Comparison of ENCODE assay signal across 14 cellular contexts in genomic region chr5:150400327-150401075, GRCh38. TPM values are rescaled to one million over a fixed set of nuclear protein-coding genes. Genes with fewer than 3 reads are reported as not detected.
DNase-seq lines count a peak whose midpoint lies in the region; ATAC-seq, FAIRE-seq and TF ChIP-seq lines count a peak whose summit lies in the region.
"Had no signal": no experiment of that assay in that cellular context is flagged by ENCODE, and none has a peak within 500 bp of the region (broad histone marks: within the 10 kb centered on the region; RNA-seq: fewer than 3 reads in every experiment).

No MANE protein-coding gene starts in this region.

- H3K4me3 ChIP-seq in HepG2 (replicated peaks in 1 of 3; ENCODE audit: insufficient read depth in 1 of 3, low read depth in 2 of 3, low read length in 3 of 3) (no peak overlapping the region), WERI-Rb-1 (ENCODE audit: low read depth, low read length) (no peak overlapping the region)
- H3K4me3 ChIP-seq: ascending aorta had no signal

- H3K27me3 ChIP-seq in HepG2 (ENCODE audit: control insufficient read depth in 1 of 2, insufficient read depth in 2 of 2, low read length in 2 of 2), result no peaks in the 10 kb centered on the region
- no peaks in the 10 kb centered on the region for H3K27me3 ChIP-seq in WERI-Rb-1 (ENCODE audit: insufficient read depth, low read depth, severe bottlenecking)
- H3K27me3 ChIP-seq: ascending aorta had no signal

- DNase-seq in CD14-positive monocyte (ENCODE audit: low spot score), result no peak
- DNase-seq in T-cell, result no peak
- DNase-seq in HepG2 (ENCODE audit: low spot score), result no peak
- no peak for DNase-seq in WERI-Rb-1
- DNase-seq in NCI-H2227 treated with DMSO at 0.1 percent for 48 hours (lab: John Stamatoyannopoulos, UW), result no peak
- DNase-seq: NCI-H1048, NCI-H345, right cardiac atrium had no signal

- CTCF ChIA-PET in T-cell (lab: Charles Lee), result interaction anchor here in 1 of 2 donors (0.6 kb wide), 1 partner anchor 650 kb away, joined by 6 read pairs; no protein-coding TSS in a partner anchor
- CTCF ChIA-PET in HepG2 (lab: Yijun Ruan, JAX; ENCODE audit: low intra/inter-chr PET ratio, low total read pairs), result no interaction called here

- peak; percentile 71 for TF ChIP-seq POLR2A in GM15510 (IDR thresholded peaks at IDR 0.05; ENCODE audit: borderline replicate concordance, extremely low read depth, insufficient read length)
- no peak; a peak in 1 of 4 replicates for TF ChIP-seq POLR2A in HepG2 (IDR thresholded peaks at IDR 0.05; ENCODE audit: insufficient read depth in 1 of 2, low read depth in 2 of 2, low read length in 2 of 2)

- no peak for TF ChIP-seq CTCF in CD14-positive monocyte (IDR thresholded peaks at IDR 0.05)
- TF ChIP-seq CTCF in HepG2 (CRISPR knock-in tag; IDR thresholded peaks at IDR 0.05), result no peak
- TF ChIP-seq CTCF in WERI-Rb-1 (IDR thresholded peaks at IDR 0.05; ENCODE audit: low read depth, low read length), result no peak

- H3K9me3 Mint-ChIP-seq in CD14-positive monocyte (no peaks in the 10 kb centered on the region), T-cell (no peaks in the 10 kb centered on the region)

- H3K27ac ChIP-seq in HepG2 (ENCODE audit: extremely low read length, insufficient read depth, low read length) (no peak overlapping the region), WERI-Rb-1 (no peak overlapping the region)
- H3K27ac ChIP-seq: ascending aorta had no signal

- FAIRE-seq in HepG2 (lab: Jason Lieb, UNC), result no peak
- FAIRE-seq: keratinocyte, RCC 7860 had no signal

- no TSS peak for BruUV-seq in HepG2 (replicated peaks; lab: Mats Ljungman, UMichigan)

- H3K36me3 Mint-ChIP-seq in CD14-positive monocyte (peaks cover 74 to 96% of the 10 kb centered on the region in 2 donors), T-cell (peaks cover 45% of the 10 kb centered on the region)

- no peaks in the 10 kb centered on the region for H4K20me1 ChIP-seq in HepG2 (ENCODE audit: insufficient read depth, low read length)

- TF ChIP-seq EP300 in HepG2 (IDR thresholded peaks at IDR 0.05; ENCODE audit: low read depth in 2 of 2, low read length in 2 of 2) (no peak), HepG2 (CRISPR knock-in tag; IDR thresholded peaks at IDR 0.05; ENCODE audit: borderline replicate concordance) (no peak)

- H3K27ac Mint-ChIP-seq in CD14-positive monocyte (peak overlapping the region; percentile 73 to 90 (median 84)), T-cell (peak overlapping the region; percentile 41 to 46)

- H3K9ac ChIP-seq in HepG2 (ENCODE audit: insufficient read depth, low read depth, low read length), result no peak overlapping the region

- ATAC-seq in T-cell (replicated peaks in 1 of 4) (no peak), HepG2 (no peak), GM21447 (IDR thresholded peaks at IDR 0.05; ENCODE audit: unreplicated experiment) (no peak), GM19463 (IDR thresholded peaks at IDR 0.05; ENCODE audit: unreplicated experiment) (no peak)
- ATAC-seq: right cardiac atrium had no signal

- H3K36me3 ChIP-seq in HepG2 (replicated peaks in 1 of 2; ENCODE audit: control insufficient read depth in 1 of 2, insufficient read depth in 2 of 2, low read length in 2 of 2), result peaks cover 24 to 63% of the 10 kb centered on the region in 2 experiments; a peak in 4 of 5 replicates
- H3K36me3 ChIP-seq in WERI-Rb-1, result peaks cover 62% of the 10 kb centered on the region

- H3K27me3 Mint-ChIP-seq in CD14-positive monocyte (ENCODE audit: low read depth in 3 of 3), result peaks cover 0 to 3% (median 2%) of the 10 kb centered on the region in 3 donors
- H3K27me3 Mint-ChIP-seq in T-cell, result no peaks in the 10 kb centered on the region

- TF ChIP-seq RAD21 in HepG2 (CRISPR knock-in tag; IDR thresholded peaks at IDR 0.05), result no peak

- no peak overlapping the region for H2AFZ ChIP-seq in HepG2 (ENCODE audit: low read length)

- H3K4me3 Mint-ChIP-seq in CD14-positive monocyte (no peak overlapping the region), T-cell (peak overlapping the region in 1 of 3 donors; percentile 27)

- in situ Hi-C loops in HepG2 (cut with HindIII; ENCODE audit: extremely low pct_ligation_motif_present, low pct_unique_long_range_greater_than_20kb), result no loop called here

- H3K4me1 Mint-ChIP-seq in CD14-positive monocyte, result peaks cover 8% of the 10 kb centered on the region
- H3K4me1 Mint-ChIP-seq in T-cell, result peaks cover 0 to 10% (median 0%) of the 10 kb centered on the region in 3 donors

- intact Hi-C loops in CD14-positive monocyte (cut with micrococcal nuclease) (loop anchor here in 1 of 2 donors (5.0 kb wide), 1 partner anchor 42 kb away; no protein-coding TSS in a partner anchor), HepG2 (cut with micrococcal nuclease; ENCODE audit: unreplicated experiment) (no loop called here)

- no peaks in the 10 kb centered on the region for H3K79me2 ChIP-seq in HepG2 (ENCODE audit: insufficient read depth, low read length)

- POLR2A ChIA-PET in T-cell (lab: Charles Lee) (interaction anchor here (0.7 to 1.0 kb wide), 2 partner anchors 10 kb away, joined by 3 to 6 read pairs; no protein-coding TSS in a partner anchor), HepG2 (lab: Yijun Ruan, JAX) (interaction anchor here (0.7 to 3.7 kb wide), 2 partner anchors 10 to 13 kb away, joined by 3 to 11 read pairs; partner anchors contain the start of gene CD74)

- H3K9me3 ChIP-seq in HepG2 (ENCODE audit: low read length) (no peaks in the 10 kb centered on the region), WERI-Rb-1 (ENCODE audit: severe bottlenecking) (no peaks in the 10 kb centered on the region)
- H3K9me3 ChIP-seq: ascending aorta had no signal

- WGBS in HepG2 (ENCODE audit: low lambda C conversion rate), result 96% methylated on average over 9 of the region's 12 CpGs

- no peak overlapping the region for H3K4me2 ChIP-seq in HepG2 (ENCODE audit: low read depth, low read length)

- H3K4me1 ChIP-seq in HepG2 (ENCODE audit: insufficient read depth, low read length), result no peaks in the 10 kb centered on the region
- H3K4me1 ChIP-seq: ascending aorta had no signal

RNA-seq across cellular contexts. Expression of gene CD74, which starts 12.2 kb away (rescaled TPM):
- 1,000 to 10,000 TPM; 3,498 to 4,939 TPM for polyA plus RNA-seq in CD14-positive monocyte
- 100 to 1,000 TPM; 201 to 512 (median 406) TPM for total RNA-seq in T-cell
- total RNA-seq in HepG2 (2016; rRNA removed; fragmentation: Illumina TruSeq; extraction: Trizol), result 30.1 and 84.4 TPM in 2 replicates
- 19.1 and 22.1 TPM in 2 replicates for total RNA-seq in HepG2 (2016; cell fraction: cytosol; rRNA removed; fragmentation: Illumina TruSeq; extraction: Trizol; ENCODE audit: low read depth)
- total RNA-seq in HepG2 (2016; cell fraction: insoluble cytoplasmic fraction; rRNA removed; fragmentation: Illumina TruSeq; extraction: Trizol), result 30.1 and 86.9 TPM in 2 replicates
- 23.8 and 31.1 TPM in 2 replicates for total RNA-seq in HepG2 (2016; cell fraction: membrane; rRNA removed; fragmentation: Illumina TruSeq; extraction: Trizol)
- 88.0 and 96.2 TPM in 2 replicates for total RNA-seq in HepG2 (2016; cell fraction: nucleus; rRNA removed; fragmentation: Illumina TruSeq; extraction: Trizol)
- 34.1 and 56.4 TPM in 2 replicates for polyA plus RNA-seq in HepG2 (2011; rRNA removed)
- 24.7 and 30.8 TPM in 2 replicates for polyA plus RNA-seq in HepG2 (2011; cell fraction: cytosol; rRNA removed)
- 26.5 and 30.9 TPM in 2 replicates for polyA plus RNA-seq in HepG2 (2011; cell fraction: nucleus; rRNA removed)
- polyA plus RNA-seq in HepG2 (2012), result 73.1 and 87.1 TPM in 2 replicates
- 44.1 and 51.7 TPM in 2 replicates for polyA plus RNA-seq in HepG2 (2016; cell fraction: cytosol; fragmentation: Illumina TruSeq; extraction: Trizol; ENCODE audit: low read depth)
- polyA plus RNA-seq in HepG2 (2016; cell fraction: insoluble cytoplasmic fraction; fragmentation: Illumina TruSeq; extraction: Trizol; ENCODE audit: low read depth), result 52.1 and 69.3 TPM in 2 replicates
- 51.1 and 54.1 TPM in 2 replicates for polyA plus RNA-seq in HepG2 (2016; cell fraction: membrane; fragmentation: Illumina TruSeq; extraction: Trizol; ENCODE audit: low read depth)
- polyA plus RNA-seq in HepG2 (2016; cell fraction: nucleus; fragmentation: Illumina TruSeq; extraction: Trizol; ENCODE audit: insufficient read depth, low read depth), result 232 and 243 TPM in 2 replicates
- 2.5 and 52.0 TPM in 2 replicates for polyA minus RNA-seq in HepG2 (2011; rRNA and poly(A)+ RNA removed; ENCODE audit: low replicate concordance)
- polyA minus RNA-seq in HepG2 (2011; cell fraction: cytosol; rRNA and poly(A)+ RNA removed), result 21.3 and 26.3 TPM in 2 replicates
- 11.5 and 16.5 TPM in 2 replicates for polyA minus RNA-seq in HepG2 (2011; cell fraction: nucleus; rRNA and poly(A)+ RNA removed)

RNA-seq across cellular contexts. Expression of gene TCOF1, which starts 43.0 kb away (rescaled TPM):
- polyA plus RNA-seq in CD14-positive monocyte, result 1 to 10 TPM; 1.4 to 2.3 TPM
- 10 to 100 TPM; 50.4 to 67.8 (median 58.4) TPM for total RNA-seq in T-cell
- 41.6 and 44.5 TPM in 2 replicates for total RNA-seq in HepG2 (2016; rRNA removed; fragmentation: Illumina TruSeq; extraction: Trizol)
- total RNA-seq in HepG2 (2016; cell fraction: cytosol; rRNA removed; fragmentation: Illumina TruSeq; extraction: Trizol; ENCODE audit: low read depth), result 7.0 and 8.0 TPM in 2 replicates
- 34.8 and 42.9 TPM in 2 replicates for total RNA-seq in HepG2 (2016; cell fraction: insoluble cytoplasmic fraction; rRNA removed; fragmentation: Illumina TruSeq; extraction: Trizol)
- total RNA-seq in HepG2 (2016; cell fraction: membrane; rRNA removed; fragmentation: Illumina TruSeq; extraction: Trizol), result 12.4 and 12.6 TPM in 2 replicates
- total RNA-seq in HepG2 (2016; cell fraction: nucleus; rRNA removed; fragmentation: Illumina TruSeq; extraction: Trizol), result 38.8 and 43.2 TPM in 2 replicates
- 9.9 and 10.1 TPM in 2 replicates for polyA plus RNA-seq in HepG2 (2011; rRNA removed)
- polyA plus RNA-seq in HepG2 (2011; cell fraction: cytosol; rRNA removed), result 5.7 and 7.4 TPM in 2 replicates
- polyA plus RNA-seq in HepG2 (2011; cell fraction: nucleus; rRNA removed), result 27.8 and 31.6 TPM in 2 replicates
- polyA plus RNA-seq in HepG2 (2012), result 14.9 and 19.7 TPM in 2 replicates
- 2.9 and 3.4 TPM in 2 replicates for polyA plus RNA-seq in HepG2 (2016; cell fraction: cytosol; fragmentation: Illumina TruSeq; extraction: Trizol; ENCODE audit: low read depth)
- polyA plus RNA-seq in HepG2 (2016; cell fraction: insoluble cytoplasmic fraction; fragmentation: Illumina TruSeq; extraction: Trizol; ENCODE audit: low read depth), result 38.4 and 54.0 TPM in 2 replicates
- polyA plus RNA-seq in HepG2 (2016; cell fraction: membrane; fragmentation: Illumina TruSeq; extraction: Trizol; ENCODE audit: low read depth), result 6.2 and 8.3 TPM in 2 replicates
- polyA plus RNA-seq in HepG2 (2016; cell fraction: nucleus; fragmentation: Illumina TruSeq; extraction: Trizol; ENCODE audit: insufficient read depth, low read depth), result 61.9 and 69.6 TPM in 2 replicates
- polyA minus RNA-seq in HepG2 (2011; rRNA and poly(A)+ RNA removed; ENCODE audit: low replicate concordance), result 16.4 and 42.6 TPM in 2 replicates
- 9.8 and 12.7 TPM in 2 replicates for polyA minus RNA-seq in HepG2 (2011; cell fraction: cytosol; rRNA and poly(A)+ RNA removed)
- 19.2 and 20.5 TPM in 2 replicates for polyA minus RNA-seq in HepG2 (2011; cell fraction: nucleus; rRNA and poly(A)+ RNA removed)

RNA-seq across cellular contexts. Expression of gene RPS14, which starts 49.0 kb away (rescaled TPM):
- polyA plus RNA-seq in CD14-positive monocyte (1,000 to 10,000 TPM; 2,768 to 3,499 TPM), HepG2 (2011; rRNA removed) (3,058 and 3,295 TPM in 2 replicates)
- total RNA-seq in T-cell (1,000 to 10,000 TPM; 4,124 to 5,450 (median 5,009) TPM), HepG2 (2016; rRNA removed; fragmentation: Illumina TruSeq; extraction: Trizol) (2,116 and 2,466 TPM in 2 replicates)
- total RNA-seq in HepG2 (2016; cell fraction: cytosol; rRNA removed; fragmentation: Illumina TruSeq; extraction: Trizol; ENCODE audit: low read depth), result 3,305 and 3,520 TPM in 2 replicates
- total RNA-seq in HepG2 (2016; cell fraction: insoluble cytoplasmic fraction; rRNA removed; fragmentation: Illumina TruSeq; extraction: Trizol), result 2,149 and 2,588 TPM in 2 replicates
- total RNA-seq in HepG2 (2016; cell fraction: membrane; rRNA removed; fragmentation: Illumina TruSeq; extraction: Trizol), result 4,929 and 5,069 TPM in 2 replicates
- 644 and 721 TPM in 2 replicates for total RNA-seq in HepG2 (2016; cell fraction: nucleus; rRNA removed; fragmentation: Illumina TruSeq; extraction: Trizol)
- polyA plus RNA-seq in HepG2 (2011; cell fraction: cytosol; rRNA removed), result 6,315 and 8,239 TPM in 2 replicates
- polyA plus RNA-seq in HepG2 (2011; cell fraction: nucleus; rRNA removed), result 1,184 and 1,580 TPM in 2 replicates
- polyA plus RNA-seq in HepG2 (2012), result 3,506 and 4,895 TPM in 2 replicates
- 3,347 and 3,785 TPM in 2 replicates for polyA plus RNA-seq in HepG2 (2016; cell fraction: cytosol; fragmentation: Illumina TruSeq; extraction: Trizol; ENCODE audit: low read depth)
- polyA plus RNA-seq in HepG2 (2016; cell fraction: insoluble cytoplasmic fraction; fragmentation: Illumina TruSeq; extraction: Trizol; ENCODE audit: low read depth), result 2,246 and 2,277 TPM in 2 replicates
- 4,452 and 4,569 TPM in 2 replicates for polyA plus RNA-seq in HepG2 (2016; cell fraction: membrane; fragmentation: Illumina TruSeq; extraction: Trizol; ENCODE audit: low read depth)
- polyA plus RNA-seq in HepG2 (2016; cell fraction: nucleus; fragmentation: Illumina TruSeq; extraction: Trizol; ENCODE audit: insufficient read depth, low read depth), result 1,056 and 1,136 TPM in 2 replicates
- 795 and 1,496 TPM in 2 replicates for polyA minus RNA-seq in HepG2 (2011; rRNA and poly(A)+ RNA removed; ENCODE audit: low replicate concordance)
- 375 and 432 TPM in 2 replicates for polyA minus RNA-seq in HepG2 (2011; cell fraction: cytosol; rRNA and poly(A)+ RNA removed)
- polyA minus RNA-seq in HepG2 (2011; cell fraction: nucleus; rRNA and poly(A)+ RNA removed), result 180 and 283 TPM in 2 replicates
